ENCODE assay signal across 26 cellular contexts in the genomic region with DNA sequence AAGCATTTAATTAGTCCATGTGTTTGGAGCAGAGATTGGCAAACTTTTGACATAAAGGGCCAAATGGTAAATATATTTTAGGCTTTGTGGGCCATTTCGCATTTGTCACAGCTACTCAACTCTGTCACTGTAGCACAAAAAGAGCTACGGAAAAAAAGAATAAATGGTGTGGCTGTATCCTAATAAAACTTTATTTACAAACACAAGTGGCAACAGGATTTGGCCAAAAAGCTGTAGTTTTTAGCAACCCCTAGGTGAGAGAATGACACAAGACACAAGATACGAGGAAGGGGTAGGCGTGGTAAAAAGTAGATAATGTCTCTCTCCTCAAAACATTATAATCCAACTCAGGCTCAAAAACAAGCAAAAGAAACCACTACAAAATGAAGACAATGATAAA.
"Had no signal": no experiment of that assay in that cellular context is flagged by ENCODE, and none has a peak within 500 bp of the region (broad histone marks: within the 10 kb centered on the region; RNA-seq: fewer than 3 reads in every experiment).

No MANE protein-coding gene starts in this region.

- ATAC-seq: activated CD4-positive, alpha-beta T cell treated with anti-CD3 and anti-CD28 coated beads for 36 hours; foreskin keratinocyte; heart left ventricle; left colon had no signal

- H3K27ac ChIP-seq: foreskin keratinocyte, right atrium auricular region, tibial nerve had no signal

- H3K9me3 ChIP-seq: esophagus muscularis mucosa, heart left ventricle, right atrium auricular region, SK-N-SH, tibial nerve had no signal

- H3K9ac ChIP-seq: SK-N-SH had no signal

- H3K4me3 ChIP-seq: esophagus muscularis mucosa, heart left ventricle, right atrium auricular region, smooth muscle cell, tibial nerve had no signal

- H3K4me1 ChIP-seq: foreskin keratinocyte, heart left ventricle, right atrium auricular region, tibial nerve had no signal

- H3K4me2 ChIP-seq: SK-N-SH, smooth muscle cell had no signal

- H3K27me3 ChIP-seq: esophagus muscularis mucosa, foreskin keratinocyte, heart left ventricle, right atrium auricular region, tibial nerve had no signal

- H3K4me1 Mint-ChIP-seq: activated B cell treated with CpG ODN at 0.5 μM for 24 hours; central memory CD8-positive, alpha-beta T cell; immature natural killer cell; naive B cell had no signal

- H3K4me3 Mint-ChIP-seq: activated B cell treated with CpG ODN at 0.5 μM for 24 hours; activated CD4-positive, alpha-beta T cell treated with anti-CD3 and anti-CD28 coated beads for 36 hours; activated naive CD4-positive, alpha-beta T cell treated with anti-CD3 and anti-CD28 coated beads for 36 hours; central memory CD8-positive, alpha-beta T cell; dendritic cell treated with granulocyte-macrophage colony-stimulating factor and Interleukin-4, amounts not matched to agents 40 ng/mL and 50 ng/mL, for 4 days; immature natural killer cell; mesothelial cell of epicardium had no signal

- H3K27ac Mint-ChIP-seq: activated B cell treated with CpG ODN at 0.5 μM for 24 hours; activated CD4-positive, alpha-beta T cell treated with anti-CD3 and anti-CD28 coated beads for 36 hours; activated naive CD4-positive, alpha-beta T cell treated with anti-CD3 and anti-CD28 coated beads for 36 hours; dendritic cell treated with granulocyte-macrophage colony-stimulating factor and Interleukin-4, amounts not matched to agents 40 ng/mL and 50 ng/mL, for 4 days; mesothelial cell of epicardium had no signal

- H3K9me3 Mint-ChIP-seq: activated B cell treated with CpG ODN at 0.5 μM for 24 hours; activated naive CD4-positive, alpha-beta T cell treated with anti-CD3 and anti-CD28 coated beads for 36 hours; central memory CD8-positive, alpha-beta T cell; dendritic cell treated with granulocyte-macrophage colony-stimulating factor and Interleukin-4, amounts not matched to agents 40 ng/mL and 50 ng/mL, for 4 days; immature natural killer cell; mesothelial cell of epicardium; naive B cell had no signal

- H3K27me3 Mint-ChIP-seq: activated B cell treated with CpG ODN at 0.5 μM for 24 hours; activated CD4-positive, alpha-beta T cell treated with anti-CD3 and anti-CD28 coated beads for 36 hours; central memory CD8-positive, alpha-beta T cell; dendritic cell treated with granulocyte-macrophage colony-stimulating factor and Interleukin-4, amounts not matched to agents 40 ng/mL and 50 ng/mL, for 4 days; naive B cell had no signal

- DNase-seq: activated B cell treated with CpG ODN at 0.5 μM for 24 hours; activated CD4-positive, alpha-beta T cell treated with anti-CD3 and anti-CD28 coated beads for 36 hours; activated CD8-positive, alpha-beta memory T cell treated with anti-CD3 and anti-CD28 coated beads for 24 hours; activated CD8-positive, alpha-beta memory T cell treated with anti-CD3 and anti-CD28 coated beads, Interleukin-2, amount 50 U/mL, for 4 hours; activated effector memory CD4-positive, alpha-beta T cell treated with anti-CD3 and anti-CD28 coated beads, Interleukin-2, amount 50 U/mL, for 16 hours; activated naive CD4-positive, alpha-beta T cell treated with anti-CD3 and anti-CD28 coated beads for 36 hours; anterior cingulate cortex; foreskin keratinocyte; heart left ventricle; hypothalamus; immature natural killer cell; kidney; left colon; mammary epithelial cell; naive B cell; SK-N-SH; stimulated activated CD4-positive, alpha-beta T cell treated with anti-CD3 and anti-CD28 coated beads, Interleukin-1b, Interleukin-23, amount 100 ng/mL, for 48 hours; stimulated activated naive CD4-positive, alpha-beta T cell had no signal

- FAIRE-seq: bronchial epithelial cell, kidney had no signal
